ENCODE assay signal across 10 cellular contexts in the genomic region with DNA sequence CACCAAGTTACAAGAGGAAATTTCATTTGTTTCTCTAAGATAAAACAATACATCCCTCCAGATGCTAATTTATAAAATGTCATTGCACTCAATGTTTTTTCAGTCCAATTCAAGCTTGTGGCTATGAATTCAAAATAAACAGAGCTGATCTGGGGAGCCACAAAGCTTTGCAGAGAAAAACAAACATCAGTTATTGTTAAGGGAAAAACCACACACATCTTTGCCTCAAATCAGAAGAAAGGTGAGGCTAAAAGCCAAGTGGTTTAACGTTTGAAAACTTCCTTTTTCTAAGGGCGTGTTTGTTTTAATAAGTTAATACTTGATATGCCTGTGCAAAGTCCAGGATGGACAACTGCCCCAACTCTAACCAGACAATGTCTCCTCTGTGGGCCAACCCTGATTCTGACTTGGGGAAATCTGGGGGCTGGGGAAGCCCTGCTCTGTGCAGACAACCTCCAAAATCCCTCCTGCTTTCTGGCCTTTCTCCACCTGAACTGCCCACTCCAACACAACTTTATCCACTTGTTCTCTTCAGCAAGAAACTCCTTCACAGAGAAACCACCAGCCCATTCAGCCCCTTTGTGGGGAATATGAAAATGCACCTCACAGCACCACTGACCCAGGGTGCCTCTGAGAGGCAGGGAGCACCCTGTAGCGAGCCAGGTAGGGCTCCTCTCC. TPM values are rescaled to one million over a fixed set of nuclear protein-coding genes. Genes with fewer than 3 reads are reported as not detected.
DNase-seq lines count a peak whose midpoint lies in the region; ATAC-seq, FAIRE-seq and TF ChIP-seq lines count a peak whose summit lies in the region.
"Had no signal": no experiment of that assay in that cellular context is flagged by ENCODE, and none has a peak within 500 bp of the region (broad histone marks: within the 10 kb centered on the region; RNA-seq: fewer than 3 reads in every experiment).

No MANE protein-coding gene starts in this region.

- no peak overlapping the region for H3K9ac ChIP-seq in fibroblast of lung (ENCODE audit: insufficient read depth, low read length)

- DNase-seq in activated naive CD4-positive, alpha-beta T cell (lab: John Stamatoyannopoulos, UW) = no peak
- peak; percentile 58 for DNase-seq in HT1080 (ENCODE audit: low read depth)
- peak in 1 of 2 donors; percentile 74 for DNase-seq in fibroblast of lung (ENCODE audit: low read depth in 2 of 2)
- DNase-seq in vagina (ENCODE audit: extremely low spot score in 2 of 2) = no peak
- no peak for DNase-seq in GM12892 (ENCODE audit: insufficient read length)
- no peak for DNase-seq in GM20000 (ENCODE audit: low spot score)
- no peak for DNase-seq in natural killer cell
- DNase-seq: NCI-H1048 had no signal

- H3K27me3 ChIP-seq in fibroblast of lung (ENCODE audit: control insufficient read depth, insufficient read depth, low read length) (no peaks in the 10 kb centered on the region), vagina (no peaks in the 10 kb centered on the region)

- peak overlapping the region; percentile 28 for H3K4me2 ChIP-seq in fibroblast of lung (ENCODE audit: extremely low read depth, insufficient read depth, low read length)

- no peaks in the 10 kb centered on the region for H3K9me3 Mint-ChIP-seq in activated naive CD4-positive, alpha-beta T cell treated with anti-CD3 and anti-CD28 coated beads, Interleukin-2, amount 50 U/mL, for 24 hours
- H3K9me3 Mint-ChIP-seq in natural killer cell = no peaks in the 10 kb centered on the region

- no peaks in the 10 kb centered on the region for H3K36me3 Mint-ChIP-seq in activated naive CD4-positive, alpha-beta T cell treated with anti-CD3 and anti-CD28 coated beads, Interleukin-2, amount 50 U/mL, for 24 hours
- H3K36me3 Mint-ChIP-seq in natural killer cell = no peaks in the 10 kb centered on the region

- H3K4me1 Mint-ChIP-seq in activated naive CD4-positive, alpha-beta T cell treated with anti-CD3 and anti-CD28 coated beads, Interleukin-2, amount 50 U/mL, for 24 hours = peaks cover 4% of the 10 kb centered on the region
- H3K4me1 Mint-ChIP-seq in natural killer cell = peaks cover 0 to 10% of the 10 kb centered on the region in 2 donors

- H3K4me3 ChIP-seq in fibroblast of lung (replicated peaks in 1 of 4; ENCODE audit: control extremely low read depth in 1 of 4, insufficient read depth in 1 of 4, low read depth in 3 of 4, low read length in 4 of 4) = peak overlapping the region in 1 of 4 experiments; percentile 7
- H3K4me3 ChIP-seq in vagina = no peak overlapping the region

- no peak for TF ChIP-seq CTCF in fibroblast of lung (conservative IDR thresholded peaks at IDR 0.05 in 1 of 2, IDR thresholded peaks at IDR 0.05 in 1 of 2; ENCODE audit: low read depth in 1 of 2, low read length in 2 of 2)
- TF ChIP-seq CTCF in vagina (IDR thresholded peaks at IDR 0.05) = no peak
- TF ChIP-seq CTCF in GM20000 (IDR thresholded peaks at IDR 0.05; ENCODE audit: extremely low read depth, missing control alignments) = no peak
- TF ChIP-seq CTCF in natural killer cell (IDR thresholded peaks at IDR 0.05) = no peak

- H3K27ac ChIP-seq in fibroblast of lung (ENCODE audit: insufficient read depth, low read length) (peak overlapping the region; percentile 87), vagina (peak overlapping the region; percentile 58)
- H3K27ac ChIP-seq: C4-2B had no signal

- TF ChIP-seq POLR2A in vagina (IDR thresholded peaks at IDR 0.05) (no peak), GM12892 (IDR thresholded peaks at IDR 0.05; ENCODE audit: low read depth, low read length) (no peak)

- H3K79me2 ChIP-seq in fibroblast of lung (ENCODE audit: control insufficient read depth, insufficient read depth, low read length) = no peaks in the 10 kb centered on the region

- H3K9me3 ChIP-seq in fibroblast of lung (ENCODE audit: control insufficient read depth, insufficient read depth, low read depth, low read length) (no peaks in the 10 kb centered on the region), vagina (no peaks in the 10 kb centered on the region)

- FAIRE-seq in GM12892 (lab: Jason Lieb, UNC) = no peak

- H3K27ac Mint-ChIP-seq in activated naive CD4-positive, alpha-beta T cell treated with anti-CD3 and anti-CD28 coated beads, Interleukin-2, amount 50 U/mL, for 24 hours = peak overlapping the region; percentile 31
- H3K27ac Mint-ChIP-seq in natural killer cell = peak overlapping the region in 1 of 2 donors; percentile 29

- no peaks in the 10 kb centered on the region for H4K20me1 ChIP-seq in fibroblast of lung (ENCODE audit: control insufficient read depth, extremely low read depth, insufficient read depth, low read length)

- H3K36me3 ChIP-seq in fibroblast of lung (ENCODE audit: control insufficient read depth, insufficient read depth, low read length) (no peaks in the 10 kb centered on the region), vagina (no peaks in the 10 kb centered on the region)

- peaks cover 25% of the 10 kb centered on the region for H3K4me1 ChIP-seq in fibroblast of lung (ENCODE audit: control insufficient read depth, extremely low read depth, insufficient read depth, low read length)
- H3K4me1 ChIP-seq in vagina = peaks cover 41% of the 10 kb centered on the region

- H2AFZ ChIP-seq in fibroblast of lung (ENCODE audit: low read length) = no peak overlapping the region

- H3K4me3 Mint-ChIP-seq in activated naive CD4-positive, alpha-beta T cell treated with anti-CD3 and anti-CD28 coated beads, Interleukin-2, amount 50 U/mL, for 24 hours = no peak overlapping the region
- no peak overlapping the region for H3K4me3 Mint-ChIP-seq in natural killer cell

- ATAC-seq in natural killer cell = no peak

- peaks cover 1% of the 10 kb centered on the region for H3K27me3 Mint-ChIP-seq in activated naive CD4-positive, alpha-beta T cell treated with anti-CD3 and anti-CD28 coated beads, Interleukin-2, amount 50 U/mL, for 24 hours
- H3K27me3 Mint-ChIP-seq in natural killer cell (ENCODE audit: low read depth in 2 of 2) = peaks cover 3 to 7% of the 10 kb centered on the region in 2 donors

- intact Hi-C loops in vagina (cut with DNase I) = no loop called here
- intact Hi-C loops in natural killer cell (cut with micrococcal nuclease) = no loop called here

RNA-seq across cellular contexts. Expression of gene NT5E, which starts 44.6 kb away (rescaled TPM):
- 0.47 and 1.3 TPM in 2 replicates for total RNA-seq in HT1080 (2014; rRNA removed; shearing (Covaris generic))
- polyA plus RNA-seq in HT1080 (2015; cell fraction: cytosol; rRNA removed) = 0.26 and 0.29 TPM in 2 replicates
- polyA plus RNA-seq in HT1080 (2015; cell fraction: nucleus; rRNA removed) = 0.99 and 1.3 TPM in 2 replicates
- 111 and 257 TPM in 2 replicates for total RNA-seq in fibroblast of lung
- polyA plus RNA-seq in fibroblast of lung = 217 and 324 TPM in 2 replicates
- 125 and 203 TPM in 2 replicates for polyA plus RNA-seq in fibroblast of lung (2012)
- 43.7 and 113 TPM in 2 replicates for polyA minus RNA-seq in fibroblast of lung (ENCODE audit: low replicate concordance)
- total RNA-seq in vagina = 87.2 TPM
- 7.3 TPM for polyA plus RNA-seq in GM12892 (2012; ENCODE audit: missing spikeins)
- total RNA-seq in natural killer cell = under 1 TPM in 2 of 3 donors, not detected in 1; 0.57 to 0.70 TPM

Comparison
In these comparisons a context has a peak if more than half of its experiments do, and no peak if none do; other contexts are left out.
1. RNA of gene NT5E, which starts 44.6 kb away (total RNA-seq): 111 to 257 TPM in fibroblast of lung and 87.2 TPM in vagina (single experiment); 0.57 to 0.70 TPM in natural killer cell and 0.47 to 1.3 TPM in HT1080; every median in the first group is over 10 times any median in the second.